In genomic region chr1:207004931-207005830, GRCh38 we compare ENCODE assay signal across 2 cellular contexts.
A peak's percentile ranks its signal among the peaks of the same experiment; 100 is the strongest.
TF ChIP-seq lines count a peak whose summit lies in the region.

No MANE protein-coding gene starts in this region.

TF ChIP-seq in A549, 52 proteins besides CTCF, POLR2A, EP300 and RAD21:
- TF ChIP-seq HOXB13 (CRISPR knock-in tag; IDR thresholded peaks at IDR 0.05; ENCODE audit: low read depth) (no peak), RCOR1 (IDR thresholded peaks at IDR 0.05; ENCODE audit: low read depth, low read length) (no peak), MAX (IDR thresholded peaks at IDR 0.05) (0 out of 2 replicates have a peak, but pooled peaks have one; percentile 28), MAFK (IDR thresholded peaks at IDR 0.05; ENCODE audit: partially characterized antibody) (no peak), SMC3 (IDR thresholded peaks at IDR 0.05) (peak; percentile 41; the same call in 2 of the 3 replicates)

TF ChIP-seq in endothelial cell of umbilical vein, 7 proteins besides CTCF, POLR2A, EP300 and RAD21:
- TF ChIP-seq MYC (IDR thresholded peaks at IDR 0.05; ENCODE audit: low read depth, low read length): no peak
- no peak for TF ChIP-seq MAX (IDR thresholded peaks at IDR 0.05; ENCODE audit: insufficient read depth, insufficient read length)
- TF ChIP-seq POLR2AphosphoS5 (IDR thresholded peaks at IDR 0.05; ENCODE audit: insufficient read depth, low read depth, low read length): no peak
TF ChIP-seq in endothelial cell of umbilical vein: peak in this region for 0.
